Comparison of ENCODE assay signal across 2 cellular contexts in the genomic region with DNA sequence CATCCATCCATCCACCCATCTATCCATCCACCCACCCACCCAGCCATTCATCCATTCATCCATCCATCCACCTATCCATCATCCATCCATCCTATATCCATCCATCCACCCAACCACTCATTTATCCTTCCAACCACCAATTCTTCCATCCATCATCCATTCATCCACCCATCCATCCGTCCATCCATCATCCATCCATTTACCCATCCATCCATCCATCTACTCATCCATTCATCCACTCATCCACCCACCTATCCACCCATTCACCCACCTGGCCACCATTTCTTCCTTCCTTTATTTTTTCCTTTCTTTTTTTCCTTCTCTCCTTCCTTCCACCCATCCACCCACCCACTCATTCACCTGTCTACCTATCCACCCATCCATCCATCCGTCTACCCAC.
A peak's percentile ranks its signal among the peaks of the same experiment; 100 is the strongest.
TF ChIP-seq lines count a peak whose summit lies in the region.

No MANE protein-coding gene starts in this region.

TF ChIP-seq in IMR-90, 13 proteins besides CTCF, POLR2A, EP300 and RAD21:
- TF ChIP-seq MAZ (IDR thresholded peaks at IDR 0.05; ENCODE audit: borderline replicate concordance, low read depth, low read length) (no peak), MXI1 (IDR thresholded peaks at IDR 0.05; ENCODE audit: borderline replicate concordance, low read depth, low read length) (no peak), CEBPB (IDR thresholded peaks at IDR 0.05; ENCODE audit: low read depth, low read length) (no peak), BHLHE40 (IDR thresholded peaks at IDR 0.05; ENCODE audit: low read depth, low read length) (no peak), SMC3 (IDR thresholded peaks at IDR 0.05; ENCODE audit: low read depth, low read length) (no peak), RCOR1 (IDR thresholded peaks at IDR 0.05; ENCODE audit: insufficient replicate concordance, low read length) (no peak), RFX5 (IDR thresholded peaks at IDR 0.05; ENCODE audit: low read depth, low read length) (no peak), NFE2L2 (IDR thresholded peaks at IDR 0.05; ENCODE audit: low read depth, low read length) (no peak), FOS (IDR thresholded peaks at IDR 0.05; ENCODE audit: low read depth, low read length) (no peak), CHD1 (IDR thresholded peaks at IDR 0.05; ENCODE audit: low read depth, low read length) (no peak), MAFK (IDR thresholded peaks at IDR 0.05; ENCODE audit: low read depth, low read length) (no peak)
- TF ChIP-seq, protein P1, sequence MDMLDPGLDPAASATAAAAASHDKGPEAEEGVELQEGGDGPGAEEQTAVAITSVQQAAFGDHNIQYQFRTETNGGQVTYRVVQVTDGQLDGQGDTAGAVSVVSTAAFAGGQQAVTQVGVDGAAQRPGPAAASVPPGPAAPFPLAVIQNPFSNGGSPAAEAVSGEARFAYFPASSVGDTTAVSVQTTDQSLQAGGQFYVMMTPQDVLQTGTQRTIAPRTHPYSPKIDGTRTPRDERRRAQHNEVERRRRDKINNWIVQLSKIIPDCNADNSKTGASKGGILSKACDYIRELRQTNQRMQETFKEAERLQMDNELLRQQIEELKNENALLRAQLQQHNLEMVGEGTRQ (IDR thresholded peaks at IDR 0.05; ENCODE audit: low read depth, low read length) = no peak

TF ChIP-seq in K562, 482 proteins besides CTCF, POLR2A, EP300 and RAD21:
- TF ChIP-seq ZNF668 (CRISPR knock-in tag; IDR thresholded peaks at IDR 0.05) (no peak), TAF7 (tag; IDR thresholded peaks at IDR 0.05) (0 out of 2 replicates have a peak, but pooled peaks have one; percentile 32), EHMT2 (IDR thresholded peaks at IDR 0.05) (peak; percentile 67; the same call in 1 of the 2 replicates), ZNF766 (CRISPR knock-in tag; conservative IDR thresholded peaks at IDR 0.05) (no peak)
